Comparison of ENCODE assay signal across 1 cellular context in the genomic region with DNA sequence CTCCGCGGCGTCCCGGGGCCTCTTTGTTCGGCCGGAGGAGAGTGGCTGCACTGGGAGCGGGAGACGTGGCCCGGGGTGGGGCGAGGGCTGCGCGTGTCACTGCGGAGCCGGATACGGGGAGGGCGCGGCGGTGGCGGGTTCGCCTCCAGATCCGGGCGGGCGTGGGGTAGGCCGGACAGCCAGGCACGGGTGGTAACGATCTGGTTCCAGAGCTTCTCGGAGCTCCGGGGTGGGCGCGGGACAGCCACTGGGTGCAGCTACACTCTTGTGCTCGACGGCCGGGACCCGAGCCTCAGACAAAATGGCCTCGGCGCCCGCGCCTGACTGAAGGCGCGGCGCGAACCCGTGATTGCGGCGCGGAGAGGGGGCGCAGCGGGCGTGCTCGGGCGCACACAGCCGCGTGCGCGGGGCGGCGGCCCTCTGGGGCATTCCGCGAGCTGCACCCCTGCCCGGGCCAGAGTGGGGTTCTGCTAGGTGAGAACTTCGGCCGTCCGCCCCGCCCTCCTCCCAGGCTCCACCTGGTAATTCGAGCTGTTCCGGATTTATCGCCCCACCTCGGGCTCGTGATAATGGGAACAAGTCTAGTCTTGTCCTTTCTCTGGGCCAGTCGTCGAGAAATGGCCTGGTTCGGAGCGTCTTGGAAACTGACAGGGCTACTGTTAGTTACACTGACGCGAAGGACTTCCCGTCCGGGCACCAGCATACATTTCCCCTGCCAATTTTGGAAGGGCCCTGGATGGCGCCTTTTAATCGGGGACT.
A peak's percentile ranks its signal among the peaks of the same experiment; 100 is the strongest.
TF ChIP-seq lines count a peak whose summit lies in the region.

No MANE protein-coding gene starts in this region.

TF ChIP-seq in K562, 482 proteins besides CTCF, POLR2A, EP300 and RAD21 (continued from another document and continues in another):
- peak; percentile 48 for TF ChIP-seq ETS1 (conservative IDR thresholded peaks at IDR 0.05; ENCODE audit: control insufficient read depth, low read depth, low read length)
- peak; percentile 54; the same call in 1 of the 2 replicates for TF ChIP-seq PHF8 (IDR thresholded peaks at IDR 0.05; ENCODE audit: borderline replicate concordance, low read length)
- no peak for TF ChIP-seq ATF7 (IDR thresholded peaks at IDR 0.05)
- peak; percentile 83 for TF ChIP-seq POLR2G (IDR thresholded peaks at IDR 0.05; ENCODE audit: low read depth, low read length)
- no peak for TF ChIP-seq ZNF696 (CRISPR knock-in tag; conservative IDR thresholded peaks at IDR 0.05)
- no peak for TF ChIP-seq BRD4 (IDR thresholded peaks at IDR 0.05)
- peak; percentile 89 for TF ChIP-seq RBM22 (IDR thresholded peaks at IDR 0.05; ENCODE audit: low read depth, low read length, poor library complexity, severe bottlenecking)
- no peak for TF ChIP-seq TAF9B (IDR thresholded peaks at IDR 0.05; ENCODE audit: partially characterized antibody)
- TF ChIP-seq NBN (IDR thresholded peaks at IDR 0.05; ENCODE audit: low read depth) = no peak
- peak in 1 of 2 experiments; percentile 59; a peak in 1 of 4 replicates for TF ChIP-seq MLLT1 (IDR thresholded peaks at IDR 0.05)
- peak; percentile 81 for TF ChIP-seq CCNT2 (IDR thresholded peaks at IDR 0.05; ENCODE audit: borderline replicate concordance, extremely low read depth, insufficient read length, low read depth, low read length)
- no peak for TF ChIP-seq GATA2 (CRISPR knock-in tag; IDR thresholded peaks at IDR 0.05)
- TF ChIP-seq XRCC4 (IDR thresholded peaks at IDR 0.05; ENCODE audit: extremely low read depth, insufficient read depth, insufficient read length) = no peak
- TF ChIP-seq U2AF2 (optimal IDR thresholded peaks at IDR 0.05; ENCODE audit: low read depth, low read length) = no peak
- 0 out of 2 replicates have a peak, but pooled peaks have one; percentile 23 for TF ChIP-seq REST (CRISPR knock-in tag; IDR thresholded peaks at IDR 0.05; ENCODE audit: low read depth)
- 0 out of 2 replicates have a peak, but pooled peaks have one; percentile 17 for TF ChIP-seq SMARCA4 (IDR thresholded peaks at IDR 0.05)
- peak; percentile 87 for TF ChIP-seq L3MBTL2 (IDR thresholded peaks at IDR 0.05)
- TF ChIP-seq, protein P1, sequence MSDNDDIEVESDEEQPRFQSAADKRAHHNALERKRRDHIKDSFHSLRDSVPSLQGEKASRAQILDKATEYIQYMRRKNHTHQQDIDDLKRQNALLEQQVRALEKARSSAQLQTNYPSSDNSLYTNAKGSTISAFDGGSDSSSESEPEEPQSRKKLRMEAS (CRISPR knock-in tag; IDR thresholded peaks at IDR 0.05) = peak; percentile 74
- no peak for TF ChIP-seq ZNF311 (CRISPR knock-in tag; IDR thresholded peaks at IDR 0.05)
- TF ChIP-seq ZNF174 (CRISPR knock-in tag; IDR thresholded peaks at IDR 0.05) = no peak
- TF ChIP-seq HDAC3 (IDR thresholded peaks at IDR 0.05; ENCODE audit: borderline replicate concordance, partially characterized antibody) = no peak
- no peak for TF ChIP-seq ARID3A (IDR thresholded peaks at IDR 0.05; ENCODE audit: borderline replicate concordance, low read depth, low read length)
- TF ChIP-seq KDM5B (IDR thresholded peaks at IDR 0.05; ENCODE audit: insufficient replicate concordance, low read depth, low read length) = peak; percentile 51
- TF ChIP-seq POLR2AphosphoS2 (IDR thresholded peaks at IDR 0.05; ENCODE audit: low read length) = no peak
- TF ChIP-seq ZNF354B (CRISPR knock-in tag; IDR thresholded peaks at IDR 0.05) = no peak
- TF ChIP-seq TBP (optimal IDR thresholded peaks at IDR 0.05; ENCODE audit: low read depth, low read length) = peak; percentile 45
- peak in 1 of 2 experiments; percentile 23; a peak in 1 of 4 replicates for TF ChIP-seq HDAC1 (IDR thresholded peaks at IDR 0.05)
- no peak for TF ChIP-seq TEAD4 (IDR thresholded peaks at IDR 0.05; ENCODE audit: low read length)
- TF ChIP-seq TEAD4 (CRISPR knock-in tag; IDR thresholded peaks at IDR 0.05; ENCODE audit: borderline replicate concordance) = 0 out of 2 replicates have a peak, but pooled peaks have one; percentile 55
- TF ChIP-seq NEUROD1 (IDR thresholded peaks at IDR 0.05; ENCODE audit: borderline replicate concordance, low read depth, low read length, partially characterized antibody) = no peak
- TF ChIP-seq CREB3L1 (IDR thresholded peaks at IDR 0.05; ENCODE audit: borderline replicate concordance, low read depth) = peak; percentile 66; the same call in 1 of the 2 replicates
- peak; percentile 69 for TF ChIP-seq FIP1L1 (IDR thresholded peaks at IDR 0.05; ENCODE audit: low read depth, low read length, poor library complexity, severe bottlenecking)
- no peak for TF ChIP-seq ELK1 (CRISPR knock-in tag; IDR thresholded peaks at IDR 0.05)
